Comparison of ENCODE assay signal across 8 cellular contexts in genomic region chrX:47513034-47513696, GRCh38. TPM values are rescaled to one million over a fixed set of nuclear protein-coding genes. Genes with fewer than 3 reads are reported as not detected.
DNase-seq lines count a peak whose midpoint lies in the region; ATAC-seq and TF ChIP-seq lines count a peak whose summit lies in the region.
"Not testable (repeated sequence)": the region's sequence is repeated elsewhere in the genome, so short reads cannot be mapped to it uniquely, and the experiment has no call there.

No MANE protein-coding gene starts in this region.

- intact Hi-C loops in A673 (cut with micrococcal nuclease; ENCODE audit: unreplicated experiment); OCI-LY7 (cut with micrococcal nuclease; ENCODE audit: unreplicated experiment); left lung (cut with DNase I): not testable (repeated sequence)

- H3K9me2 ChIP-seq in OCI-LY7 (ENCODE audit: insufficient read depth, low read length), result not testable (repeated sequence)

- H3K79me2 ChIP-seq in OCI-LY7 (ENCODE audit: insufficient read depth, low read depth, low read length), result not testable (repeated sequence)

- 0% methylated on average over 29 of the region's 67 CpGs; no CpG with 5 or more reads in 1 of the 2 experiments for WGBS in endodermal cell (ENCODE audit: insufficient coverage in 1 of 2, insufficient read length in 1 of 2), 2 experiments

- H4K20me1 ChIP-seq in OCI-LY7 (ENCODE audit: insufficient read depth, low read length), result not testable (repeated sequence)

- H3K27ac ChIP-seq in A673 (ENCODE audit: low read depth, low read length, poor library complexity, severe bottlenecking); endodermal cell (ENCODE audit: low read depth, low read length); left lung: not testable (repeated sequence)
- peak overlapping the region; percentile 34 for H3K27ac ChIP-seq in OCI-LY7 (ENCODE audit: low read depth, low read length, poor library complexity, severe bottlenecking)

- H3K4me1 ChIP-seq in A673 (ENCODE audit: insufficient read depth, low read length, poor library complexity, severe bottlenecking); endodermal cell (ENCODE audit: control insufficient read depth, insufficient read depth, low read length); left lung: not testable (repeated sequence)
- H3K4me1 ChIP-seq in OCI-LY7 (ENCODE audit: insufficient read depth, low read length, poor library complexity, severe bottlenecking), result peaks cover 20% of the 10 kb centered on the region

- H3K27me3 Mint-ChIP-seq in endodermal cell (ENCODE audit: insufficient read depth), result not testable (repeated sequence)

- CTCF ChIA-PET in A673 (lab: Charles Lee), result not testable (repeated sequence)
- CTCF ChIA-PET in OCI-LY7 (lab: Charles Lee; ENCODE audit: unreplicated experiment), result interaction anchor here (0.7 to 0.9 kb wide), 2 partner anchors 9 to 39 kb away, joined by 3 to 4 read pairs; no protein-coding TSS in a partner anchor

- H3K4me2 ChIP-seq in OCI-LY7 (ENCODE audit: low read length), result peak overlapping the region; percentile 74

- ATAC-seq in GM19324 (IDR thresholded peaks at IDR 0.05; ENCODE audit: low FRiP score, unreplicated experiment) (peak; percentile 56), HG03139 (IDR thresholded peaks at IDR 0.05; ENCODE audit: unreplicated experiment) (peak; percentile 60), left lung (peak; percentile 67)

- H3K36me3 ChIP-seq in A673 (ENCODE audit: insufficient read depth, low read length, poor library complexity, severe bottlenecking); OCI-LY7 (ENCODE audit: insufficient read depth, low read length); endodermal cell (ENCODE audit: control insufficient read depth, insufficient read depth, low read length); left lung: not testable (repeated sequence)

- DNase-seq in A673 (ENCODE audit: low spot score); left lung; skeletal muscle cell (ENCODE audit: low read depth): not testable (repeated sequence)
- DNase-seq in OCI-LY7 (ENCODE audit: low spot score) (peak; percentile 23), endodermal cell (peak; percentile 53)
- DNase-seq in activated effector memory CD4-positive, alpha-beta T cell treated with anti-CD3 and anti-CD28 coated beads, Interleukin-2, amount 50 U/mL, for 16 hours, result peak; percentile 63

- H2AFZ ChIP-seq in OCI-LY7 (ENCODE audit: low read length), result peak overlapping the region; percentile 95

- not testable (repeated sequence) for BruUV-seq in A673 (replicated peaks; lab: Mats Ljungman, UMichigan); OCI-LY7 (replicated peaks; lab: Mats Ljungman, UMichigan)

- H3K4me3 Mint-ChIP-seq in endodermal cell, result peak overlapping the region; percentile 64

- not testable (repeated sequence) for TF ChIP-seq CTCF in A673 (conservative IDR thresholded peaks at IDR 0.05; ENCODE audit: low read depth, low read length); OCI-LY7 (conservative IDR thresholded peaks at IDR 0.05; ENCODE audit: low read length); endodermal cell (conservative IDR thresholded peaks at IDR 0.05); left lung (IDR thresholded peaks at IDR 0.05)

- not testable (repeated sequence) for H3K27me3 ChIP-seq in A673 (replicated peaks; ENCODE audit: insufficient read depth, low read depth, low read length, poor library complexity); endodermal cell (ENCODE audit: control insufficient read depth, insufficient read depth, low read length, poor library complexity, severe bottlenecking); left lung

- H3K9ac ChIP-seq in endodermal cell (ENCODE audit: extremely low read depth, low read length, poor library complexity, severe bottlenecking), result not testable (repeated sequence)

- H3K36me3 Mint-ChIP-seq in endodermal cell (ENCODE audit: low read depth), result not testable (repeated sequence)

- not testable (repeated sequence) for H3K9me3 ChIP-seq in A673 (ENCODE audit: low read depth, low read length, poor library complexity, severe bottlenecking); OCI-LY7 (ENCODE audit: low read length); endodermal cell (ENCODE audit: control insufficient read depth, low read length); left lung

- not testable (repeated sequence) for H3K4me1 Mint-ChIP-seq in endodermal cell

- H3K4me3 ChIP-seq in A673 (ENCODE audit: low read depth, low read length, poor library complexity, severe bottlenecking), result peak overlapping the region; percentile 40
- peak overlapping the region; percentile 67 for H3K4me3 ChIP-seq in OCI-LY7 (ENCODE audit: low read depth, low read length, poor library complexity, severe bottlenecking)
- H3K4me3 ChIP-seq in endodermal cell (ENCODE audit: low read length), result peak overlapping the region; percentile 74
- H3K4me3 ChIP-seq in left lung, result peak overlapping the region in 1 of 2 donors; percentile 28
- peak overlapping the region; percentile 38 for H3K4me3 ChIP-seq in skeletal muscle cell (ENCODE audit: low read depth, low read length)

- H3K27ac Mint-ChIP-seq in endodermal cell, result not testable (repeated sequence)

- H3K9me3 Mint-ChIP-seq in endodermal cell, result peaks cover 48% of the 10 kb centered on the region

- POLR2A ChIA-PET in A673 (lab: Charles Lee; ENCODE audit: low non-redundant PET), result not testable (repeated sequence)
- POLR2A ChIA-PET in OCI-LY7 (lab: Charles Lee), result interaction anchor here (0.7 to 1.5 kb wide), 4 partner anchors 9 to 28 kb away, joined by 3 to 8 read pairs (median 4); no protein-coding TSS in a partner anchor

RNA-seq across cellular contexts. Expression of gene ZNF41, which starts 30.1 kb away (rescaled TPM):
- total RNA-seq in A673 (2021), result 6.4 and 6.8 TPM in 2 replicates
- total RNA-seq in OCI-LY7 (2014; rRNA removed; shearing (Covaris generic)), result 8.4 and 10.7 TPM in 2 replicates
- 9.7 and 10.7 TPM in 2 replicates for total RNA-seq in OCI-LY7 (2022)
- total RNA-seq in endodermal cell, result 1 to 10 TPM; 2.9 to 5.6 TPM
- polyA plus RNA-seq in endodermal cell (2013, experiment 1 of 2), result 4.2 TPM
- 4.2 TPM for polyA plus RNA-seq in endodermal cell (2013, experiment 2 of 2)
- 10 to 100 TPM in 1 of 2 donors, 1 to 10 TPM in 1; 8.1 to 10.7 TPM for total RNA-seq in left lung

RNA-seq across cellular contexts. Expression of gene ARAF, which starts 47.8 kb away (rescaled TPM):
- total RNA-seq in A673 (2021) (60.0 and 60.9 TPM in 2 replicates), OCI-LY7 (2022) (52.4 and 58.2 TPM in 2 replicates), endodermal cell (10 to 100 TPM; 47.7 to 48.7 TPM), left lung (10 to 100 TPM; 92.7 to 93.1 TPM)
- 13.2 and 28.9 TPM in 2 replicates for total RNA-seq in OCI-LY7 (2014; rRNA removed; shearing (Covaris generic))
- 45.6 TPM for polyA plus RNA-seq in endodermal cell (2013, experiment 1 of 2)
- polyA plus RNA-seq in endodermal cell (2013, experiment 2 of 2), result 36.8 TPM
